In genomic region chr7:36205844-36206243, GRCh38 we compare ENCODE assay signal across 29 cellular contexts. TPM values are rescaled to one million over a fixed set of nuclear protein-coding genes. Genes with fewer than 3 reads are reported as not detected.
A peak's percentile ranks its signal among the peaks of the same experiment; 100 is the strongest.
DNase-seq lines count a peak whose midpoint lies in the region; ATAC-seq and TF ChIP-seq lines count a peak whose summit lies in the region.
"Had no signal": no experiment of that assay in that cellular context is flagged by ENCODE, and none has a peak within 500 bp of the region (broad histone marks: within the 10 kb centered on the region; RNA-seq: fewer than 3 reads in every experiment).

No MANE protein-coding gene starts in this region.

- TF ChIP-seq EP300 in gastroesophageal sphincter (IDR thresholded peaks at IDR 0.05), result no peak

- intact Hi-C loops in Panc1 (cut with micrococcal nuclease; ENCODE audit: unreplicated experiment), result no loop called here

- H3K9me3 Mint-ChIP-seq in nephron, result no peaks in the 10 kb centered on the region
- H3K9me3 Mint-ChIP-seq in activated naive CD8-positive, alpha-beta T cell treated with anti-CD3 and anti-CD28 coated beads for 36 hours, result no peaks in the 10 kb centered on the region
- H3K9me3 Mint-ChIP-seq: activated CD4-positive, alpha-beta T cell treated with anti-CD3 and anti-CD28 coated beads, Interleukin-2, amount 10 ng/mL, durations not matched to agents 24 days and 14 days; CD4-positive, CD25-positive, alpha-beta regulatory T cell; GM23338; naive B cell; stimulated activated effector memory CD8-positive, alpha-beta T cell treated with anti-CD3 and anti-CD28 coated beads, Interleukin-12 subunit alpha, Interleukin-12 subunit beta, amount 100 ng/mL, for 72 hours had no signal

- no peaks in the 10 kb centered on the region for H3K27me3 Mint-ChIP-seq in nephron (ENCODE audit: low read depth)
- no peaks in the 10 kb centered on the region for H3K27me3 Mint-ChIP-seq in activated naive CD8-positive, alpha-beta T cell treated with anti-CD3 and anti-CD28 coated beads for 36 hours
- H3K27me3 Mint-ChIP-seq: CD4-positive, CD25-positive, alpha-beta regulatory T cell had no signal

- no peak overlapping the region for H3K4me3 ChIP-seq in Panc1 (ENCODE audit: low read depth in 2 of 2, low read length in 2 of 2)
- H3K4me3 ChIP-seq in gastroesophageal sphincter, result no peak overlapping the region
- H3K4me3 ChIP-seq: body of pancreas, GM12878, GM23338, spleen, suprapubic skin had no signal

- DNase-seq in Panc1 (ENCODE audit: low read depth, low spot score), result no peak
- peak in 16 of 49 donors; percentile 12 to 56 (median 28) for DNase-seq in substantia nigra (lab: John Stamatoyannopoulos, UW)
- no peak for DNase-seq in activated gamma-delta T cell (lab: John Stamatoyannopoulos, UW)
- no peak for DNase-seq in activated naive CD8-positive, alpha-beta T cell treated with anti-CD3 and anti-CD28 coated beads for 36 hours
- DNase-seq: activated CD4-positive, alpha-beta T cell treated with anti-CD3 and anti-CD28 coated beads, Interleukin-2, amount 10 ng/mL, durations not matched to agents 24 days and 14 days; activated CD8-positive, alpha-beta memory T cell treated with anti-CD3 and anti-CD28 coated beads, Interleukin-2, amount 10 ng/mL, durations not matched to agents 7 days and 5 days; activated naive CD4-positive, alpha-beta T cell; activated T-cell treated with anti-CD3 and anti-CD28 coated beads, Interleukin-2, amount 50 U/mL, for 48 hours; body of pancreas; CD4-positive, CD25-positive, alpha-beta regulatory T cell; effector CD8-positive, alpha-beta T cell; erythroblast; foreskin keratinocyte; naive B cell; NCI-H510A; occipital lobe; SK-N-SH; spleen; stimulated activated CD4-positive, alpha-beta T cell treated with anti-CD3 and anti-CD28 coated beads, Interleukin-4, amount 100 ng/mL, for 1 hour; T-helper 2 cell had no signal

- TF ChIP-seq POLR2A in gastroesophageal sphincter (IDR thresholded peaks at IDR 0.05), result no peak

- no peaks in the 10 kb centered on the region for H3K9me3 ChIP-seq in Panc1 (ENCODE audit: control insufficient read depth, insufficient read depth, low read depth, low read length)
- H3K9me3 ChIP-seq in gastroesophageal sphincter, result no peaks in the 10 kb centered on the region
- H3K9me3 ChIP-seq: body of pancreas, SK-N-SH, spleen, suprapubic skin had no signal

- H3K36me3 ChIP-seq in Panc1 (ENCODE audit: control insufficient read depth, insufficient read depth, low read length) (no peaks in the 10 kb centered on the region), gastroesophageal sphincter (no peaks in the 10 kb centered on the region)
- H3K36me3 ChIP-seq: spleen, suprapubic skin had no signal

- peak overlapping the region; percentile 68 to 80 (median 77) for H3K27ac Mint-ChIP-seq in nephron
- no peak overlapping the region for H3K27ac Mint-ChIP-seq in activated naive CD8-positive, alpha-beta T cell treated with anti-CD3 and anti-CD28 coated beads for 36 hours
- H3K27ac Mint-ChIP-seq: activated CD4-positive, alpha-beta T cell treated with anti-CD3 and anti-CD28 coated beads, Interleukin-2, amount 10 ng/mL, durations not matched to agents 24 days and 14 days; activated CD8-positive, alpha-beta memory T cell treated with anti-CD3 and anti-CD28 coated beads, Interleukin-2, amount 10 ng/mL, durations not matched to agents 7 days and 5 days had no signal

- BruUV-seq in Panc1 (replicated peaks; lab: Mats Ljungman, UMichigan), result no TSS peak

- peaks cover 74% of the 10 kb centered on the region for H3K4me1 Mint-ChIP-seq in nephron
- peaks cover 16% of the 10 kb centered on the region for H3K4me1 Mint-ChIP-seq in activated naive CD8-positive, alpha-beta T cell treated with anti-CD3 and anti-CD28 coated beads for 36 hours

- H3K27me3 ChIP-seq in Panc1 (ENCODE audit: control insufficient read depth, insufficient read depth, low read length), result no peaks in the 10 kb centered on the region
- H3K27me3 ChIP-seq in gastroesophageal sphincter, result no peaks in the 10 kb centered on the region
- H3K27me3 ChIP-seq: body of pancreas, foreskin keratinocyte, spleen, suprapubic skin had no signal

- in situ Hi-C loops in Panc1 (cut with HindIII; ENCODE audit: low pct_unique_long_range_greater_than_20kb, low sequenced_read_pairs), result no loop called here

- 65 to 95% methylated on average over 3 to 6 of the region's 6 CpGs for WGBS in gastroesophageal sphincter (ENCODE audit: low coverage in 1 of 2), 2 donors

- CTCF ChIA-PET in Panc1 (lab: Charles Lee), result no interaction called here

- H3K27ac ChIP-seq in Panc1 (ENCODE audit: low read length), result peak overlapping the region; percentile 64
- H3K27ac ChIP-seq in gastroesophageal sphincter, result peak overlapping the region; percentile 62 to 90 (median 74)
- peak overlapping the region; percentile 12 for H3K27ac ChIP-seq in substantia nigra (ENCODE audit: low read depth, low read length, poor library complexity, severe bottlenecking)
- H3K27ac ChIP-seq: body of pancreas, foreskin keratinocyte, HL-60, spleen, suprapubic skin, VCaP had no signal

- ATAC-seq in Panc1, result no peak
- ATAC-seq in gastroesophageal sphincter, result no peak
- no peak for ATAC-seq in GM21825 (IDR thresholded peaks at IDR 0.05; ENCODE audit: unreplicated experiment)
- ATAC-seq: activated CD8-positive, alpha-beta memory T cell treated with anti-CD3 and anti-CD28 coated beads, Interleukin-2, amount 10 ng/mL, durations not matched to agents 7 days and 5 days; body of pancreas; foreskin keratinocyte; GM12878; GM23338; stimulated activated effector memory CD8-positive, alpha-beta T cell treated with anti-CD3 and anti-CD28 coated beads, Interleukin-12 subunit alpha, Interleukin-12 subunit beta, amount 100 ng/mL, for 72 hours had no signal

- H3K4me1 ChIP-seq in Panc1 (ENCODE audit: control insufficient read depth, insufficient read depth, low read length) (peaks cover 90% of the 10 kb centered on the region), gastroesophageal sphincter (peaks cover 15 to 96% (median 47%) of the 10 kb centered on the region in 3 donors)
- H3K4me1 ChIP-seq: foreskin keratinocyte had no signal

- TF ChIP-seq CTCF in Panc1 (IDR thresholded peaks at IDR 0.05), result no peak
- TF ChIP-seq CTCF in gastroesophageal sphincter (IDR thresholded peaks at IDR 0.05), result no peak
- TF ChIP-seq CTCF in nephron (IDR thresholded peaks at IDR 0.05; ENCODE audit: unreplicated experiment in 3 of 3), result no peak

- POLR2A ChIA-PET in Panc1 (lab: Charles Lee), result no interaction called here

- H3K4me3 Mint-ChIP-seq in nephron, result no peak overlapping the region
- no peak overlapping the region for H3K4me3 Mint-ChIP-seq in activated naive CD8-positive, alpha-beta T cell treated with anti-CD3 and anti-CD28 coated beads for 36 hours
- H3K4me3 Mint-ChIP-seq: activated CD4-positive, alpha-beta T cell treated with anti-CD3 and anti-CD28 coated beads, Interleukin-2, amount 10 ng/mL, durations not matched to agents 24 days and 14 days; activated CD8-positive, alpha-beta memory T cell treated with anti-CD3 and anti-CD28 coated beads, Interleukin-2, amount 10 ng/mL, durations not matched to agents 7 days and 5 days; CD4-positive, CD25-positive, alpha-beta regulatory T cell; GM23338; naive B cell; stimulated activated effector memory CD8-positive, alpha-beta T cell treated with anti-CD3 and anti-CD28 coated beads, Interleukin-12 subunit alpha, Interleukin-12 subunit beta, amount 100 ng/mL, for 72 hours had no signal

- peaks cover under 1% of the 10 kb centered on the region for H3K36me3 Mint-ChIP-seq in nephron (ENCODE audit: low read depth)
- no peaks in the 10 kb centered on the region for H3K36me3 Mint-ChIP-seq in activated naive CD8-positive, alpha-beta T cell treated with anti-CD3 and anti-CD28 coated beads for 36 hours
- H3K36me3 Mint-ChIP-seq: activated CD8-positive, alpha-beta memory T cell treated with anti-CD3 and anti-CD28 coated beads, Interleukin-2, amount 10 ng/mL, durations not matched to agents 7 days and 5 days; CD4-positive, CD25-positive, alpha-beta regulatory T cell; naive B cell; stimulated activated effector memory CD8-positive, alpha-beta T cell treated with anti-CD3 and anti-CD28 coated beads, Interleukin-12 subunit alpha, Interleukin-12 subunit beta, amount 100 ng/mL, for 72 hours had no signal

RNA-seq across cellular contexts. Expression of gene EEPD1, which starts 52.8 kb away (rescaled TPM):
- total RNA-seq in Panc1 (2021; ENCODE audit: unreplicated experiment) (48.0 TPM), gastroesophageal sphincter (10 to 100 TPM; 12.4 to 36.2 (median 20.4) TPM)
- 87.5 TPM for polyA plus RNA-seq in Panc1 (2012; ENCODE audit: insufficient read length)
- under 1 TPM; 0.62 to 0.82 TPM for total RNA-seq in activated naive CD8-positive, alpha-beta T cell treated with anti-CD3 and anti-CD28 coated beads for 36 hours

Comparison
In these comparisons a context has a peak if more than half of its experiments do, and no peak if none do; other contexts are left out.
1. H3K27ac ChIP-seq: peak in every context shown above with its lines; median percentile 74 in gastroesophageal sphincter; 64 in Panc1; 12 in substantia nigra.
2. RNA of gene EEPD1, which starts 52.8 kb away (total RNA-seq): 48.0 TPM in Panc1 (single experiment) and 12.4 to 36.2 TPM in gastroesophageal sphincter; 0.62 to 0.82 TPM in activated naive CD8-positive, alpha-beta T cell treated with anti-CD3 and anti-CD28 coated beads for 36 hours; every median in the first group is over 4 times any median in the second.